ENCODE assay signal across 8 cellular contexts in the genomic region with DNA sequence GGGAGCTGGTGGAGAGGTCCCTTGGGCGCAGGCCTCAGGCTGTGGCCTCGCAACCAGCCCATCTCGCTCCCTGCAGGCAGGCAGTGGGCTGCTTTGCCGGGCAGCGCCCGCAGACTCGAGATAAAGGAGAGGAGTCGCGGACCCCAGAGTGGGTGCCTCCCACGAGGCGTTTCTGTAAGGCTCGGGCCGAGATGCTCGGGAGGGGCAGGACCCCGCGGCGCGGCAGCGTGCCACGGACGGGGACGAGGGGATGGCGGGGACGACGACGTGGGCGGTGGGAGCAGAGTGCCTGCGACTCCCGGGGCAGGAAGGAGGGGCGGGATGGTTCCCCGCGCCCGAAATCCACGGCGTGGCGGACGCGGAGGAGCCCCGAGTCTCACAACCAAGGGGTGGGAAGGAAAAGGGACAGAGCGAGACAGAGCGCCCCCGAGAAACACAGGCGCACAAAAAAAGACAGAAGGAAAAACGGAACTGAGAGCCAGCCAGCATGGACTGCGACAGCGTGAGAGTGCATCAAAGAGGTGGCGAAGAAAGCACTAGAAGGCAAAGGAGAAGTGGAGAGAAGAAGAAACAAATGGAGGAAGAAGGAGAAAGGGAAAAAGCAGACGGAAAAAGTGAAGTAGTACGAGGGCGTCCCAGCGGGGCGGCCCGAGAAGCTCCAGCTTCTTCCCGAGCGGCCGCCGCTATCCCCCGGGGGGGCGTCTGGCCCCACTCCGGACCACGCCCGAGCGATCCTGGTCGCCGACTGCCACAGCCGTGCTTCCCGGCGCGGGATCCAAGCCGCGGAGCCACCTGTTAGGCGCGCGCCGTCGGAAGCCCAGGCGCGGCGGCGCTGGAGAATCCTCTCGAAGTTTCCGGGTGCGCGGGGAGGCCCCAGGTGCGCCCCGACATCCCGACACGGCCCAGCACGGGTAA. TPM values are rescaled to one million over a fixed set of nuclear protein-coding genes. Genes with fewer than 3 reads are reported as not detected.
DNase-seq lines count a peak whose midpoint lies in the region; ATAC-seq, FAIRE-seq and TF ChIP-seq lines count a peak whose summit lies in the region.

No MANE protein-coding gene starts in this region.

- ATAC-seq in HG03469 (IDR thresholded peaks at IDR 0.05; ENCODE audit: unreplicated experiment): peak; percentile 30
- peak; percentile 21 for ATAC-seq in activated naive CD8-positive, alpha-beta T cell treated with anti-CD3 and anti-CD28 coated beads, Interleukin-2, amount 10 ng/mL, durations not matched to agents 7 days and 5 days (ENCODE audit: low read depth)

- POLR2A ChIA-PET in activated naive CD8-positive, alpha-beta T cell treated with anti-CD3 and anti-CD28 coated beads, Interleukin-2, amount 10 ng/mL, durations not matched to agents 7 days and 5 days (lab: Charles Lee): no interaction called here

- no peaks in the 10 kb centered on the region for H3K9me3 Mint-ChIP-seq in activated naive CD8-positive, alpha-beta T cell treated with anti-CD3 and anti-CD28 coated beads, Interleukin-2, amount 10 ng/mL, durations not matched to agents 7 days and 5 days
- no peaks in the 10 kb centered on the region for H3K9me3 Mint-ChIP-seq in neural crest cell

- no peak for TF ChIP-seq CTCF in GM20000 (IDR thresholded peaks at IDR 0.05; ENCODE audit: extremely low read depth, missing control alignments)
- TF ChIP-seq CTCF in neural crest cell (conservative IDR thresholded peaks at IDR 0.05): no peak

- peaks cover 8% of the 10 kb centered on the region for H3K4me1 Mint-ChIP-seq in activated naive CD8-positive, alpha-beta T cell treated with anti-CD3 and anti-CD28 coated beads, Interleukin-2, amount 10 ng/mL, durations not matched to agents 7 days and 5 days
- H3K4me1 Mint-ChIP-seq in neural crest cell: peaks cover 16% of the 10 kb centered on the region

- no peak for TF ChIP-seq POLR2A in GM12891 (IDR thresholded peaks at IDR 0.05; ENCODE audit: low read depth, low read length)

- peaks cover 64% of the 10 kb centered on the region for H3K27me3 Mint-ChIP-seq in activated naive CD8-positive, alpha-beta T cell treated with anti-CD3 and anti-CD28 coated beads, Interleukin-2, amount 10 ng/mL, durations not matched to agents 7 days and 5 days
- peaks cover 94% of the 10 kb centered on the region for H3K27me3 Mint-ChIP-seq in neural crest cell (ENCODE audit: low read depth)

- H3K36me3 Mint-ChIP-seq in activated naive CD8-positive, alpha-beta T cell treated with anti-CD3 and anti-CD28 coated beads, Interleukin-2, amount 10 ng/mL, durations not matched to agents 7 days and 5 days: no peaks in the 10 kb centered on the region
- H3K36me3 Mint-ChIP-seq in neural crest cell (ENCODE audit: low read depth): peaks cover 4% of the 10 kb centered on the region

- FAIRE-seq in GM12891 (lab: Jason Lieb, UNC): peak; percentile 43

- H3K27ac Mint-ChIP-seq in activated naive CD8-positive, alpha-beta T cell treated with anti-CD3 and anti-CD28 coated beads, Interleukin-2, amount 10 ng/mL, durations not matched to agents 7 days and 5 days: no peak overlapping the region
- no peak overlapping the region for H3K27ac Mint-ChIP-seq in neural crest cell (ENCODE audit: unreplicated experiment)

- DNase-seq in GM12891 (ENCODE audit: insufficient read length, low spot score): peak; percentile 48
- peak; percentile 71 for DNase-seq in GM20000 (ENCODE audit: low spot score)
- DNase-seq in activated naive CD8-positive, alpha-beta T cell treated with anti-CD3 and anti-CD28 coated beads, Interleukin-2, amount 10 ng/mL, durations not matched to agents 7 days and 5 days: peak; percentile 29
- DNase-seq in neural crest cell (ENCODE audit: low read depth, low spot score): peak; percentile 2
- DNase-seq in CD1c-positive myeloid dendritic cell (ENCODE audit: extremely low spot score): no peak
- DNase-seq in HUDEP-2 (lab: John Stamatoyannopoulos, UW; ENCODE audit: unreplicated experiment in 76 of 76): no peak
- no peak for DNase-seq in A172 (ENCODE audit: low spot score)

- peak overlapping the region; percentile 86 for H3K4me3 Mint-ChIP-seq in activated naive CD8-positive, alpha-beta T cell treated with anti-CD3 and anti-CD28 coated beads, Interleukin-2, amount 10 ng/mL, durations not matched to agents 7 days and 5 days
- H3K4me3 Mint-ChIP-seq in neural crest cell: peak overlapping the region; percentile 82

TF ChIP-seq in GM12891, 5 proteins besides CTCF, POLR2A, EP300 and RAD21:
- TF ChIP-seq SPI1 (IDR thresholded peaks at IDR 0.05; ENCODE audit: low read depth, low read length) (peak; percentile 92), TAF1 (IDR thresholded peaks at IDR 0.05; ENCODE audit: low read depth, low read length) (no peak), PAX5 (IDR thresholded peaks at IDR 0.05; ENCODE audit: insufficient read depth, low read length, severe bottlenecking) (no peak), POLR2AphosphoS5 (IDR thresholded peaks at IDR 0.05; ENCODE audit: low read depth, low read length) (no peak), POU2F2 (IDR thresholded peaks at IDR 0.05; ENCODE audit: low read depth, low read length) (no peak)

RNA-seq across cellular contexts. Expression of gene BEND4, which starts 1.5 kb away (rescaled TPM):
- polyA plus RNA-seq in GM12891 (2012; ENCODE audit: low read depth, missing spikeins): 1.3 TPM
- under 1 TPM; 0.69 to 0.77 TPM for total RNA-seq in activated naive CD8-positive, alpha-beta T cell treated with anti-CD3 and anti-CD28 coated beads, Interleukin-2, amount 10 ng/mL, durations not matched to agents 7 days and 5 days
- 0.40 and 1.0 TPM in 2 replicates for total RNA-seq in neural crest cell
- 0.22 and 0.36 TPM in 2 replicates for total RNA-seq in A172 (2014; rRNA removed; shearing (Covaris generic))

Comparison
In these comparisons a context has a peak if more than half of its experiments do, and no peak if none do; other contexts are left out.
1. DNase-seq: peak in GM12891 (single experiment), GM20000 (single experiment), activated naive CD8-positive, alpha-beta T cell treated with anti-CD3 and anti-CD28 coated beads, Interleukin-2, amount 10 ng/mL, durations not matched to agents 7 days and 5 days (single experiment) and neural crest cell (single experiment); none in CD1c-positive myeloid dendritic cell (single experiment), HUDEP-2 (0 of 76) and A172 (single experiment).